In the genomic region with DNA sequence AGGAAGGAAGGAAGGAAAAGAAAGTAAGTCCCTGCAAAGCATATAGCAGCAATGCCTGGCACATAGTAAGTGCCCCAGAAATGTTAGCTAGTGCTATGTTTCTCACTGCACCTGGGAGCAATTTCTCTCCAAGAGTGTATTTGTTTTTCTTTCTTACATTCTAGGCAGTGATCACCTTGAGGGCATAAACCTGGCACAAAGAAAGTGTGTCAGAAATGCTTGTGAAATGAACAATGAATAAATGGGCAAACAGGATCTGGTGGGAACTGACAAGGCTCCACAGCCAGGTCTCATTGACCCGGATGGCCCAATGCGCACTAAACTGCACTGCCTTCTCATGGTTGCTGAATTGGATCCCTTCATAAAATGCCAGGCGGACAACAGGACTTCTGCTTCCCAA, we compare ENCODE assay signal across 18 cellular contexts.
DNase-seq lines count a peak whose midpoint lies in the region; ATAC-seq and TF ChIP-seq lines count a peak whose summit lies in the region.
"Had no signal": no experiment of that assay in that cellular context is flagged by ENCODE, and none has a peak within 500 bp of the region (broad histone marks: within the 10 kb centered on the region; RNA-seq: fewer than 3 reads in every experiment).

No MANE protein-coding gene starts in this region.

- H2BK12ac ChIP-seq in neuronal stem cell (ENCODE audit: low read length), result no peak overlapping the region

- H3K27ac ChIP-seq in mammary epithelial cell (ENCODE audit: insufficient read depth, low read depth, low read length) (no peak overlapping the region), neuronal stem cell (replicated peaks; ENCODE audit: low read length) (no peak overlapping the region), vagina (no peak overlapping the region)
- H3K27ac ChIP-seq: 22Rv1, BLaER1, C4-2B had no signal

- H3K27me3 ChIP-seq in mammary epithelial cell (ENCODE audit: insufficient read depth, low read length) (no peaks in the 10 kb centered on the region), neuronal stem cell (ENCODE audit: control insufficient read depth in 3 of 3, insufficient read depth in 3 of 3, low read depth in 1 of 3, low read length in 3 of 3) (no peaks in the 10 kb centered on the region), vagina (no peaks in the 10 kb centered on the region)
- H3K27me3 ChIP-seq: BLaER1 had no signal

- dilution Hi-C loops in mammary epithelial cell (cut with HindIII; ENCODE audit: low sequenced_read_pairs), result loop anchor here (5.0 kb wide), 1 partner anchor 45 kb away; no protein-coding TSS in a partner anchor

- POLR2A ChIA-PET in MCF 10A (lab: Yijun Ruan, JAX), result interaction anchor here (1.4 kb wide), 1 partner anchor 7 kb away, joined by 3 read pairs; no protein-coding TSS in a partner anchor
- POLR2A ChIA-PET in activated CD4-positive, alpha-beta memory T cell treated with anti-CD3 and anti-CD28 coated beads, Interleukin-2, amount 10 ng/mL, durations not matched to agents 7 days and 5 days (lab: Charles Lee), result no interaction called here

- TF ChIP-seq POLR2A in vagina (IDR thresholded peaks at IDR 0.05), result no peak

- H3K4ac ChIP-seq in neuronal stem cell (ENCODE audit: low read length), result no peak overlapping the region

- H3K79me1 ChIP-seq in neuronal stem cell (ENCODE audit: low read depth, low read length), result no peaks in the 10 kb centered on the region

- peaks cover 64% of the 10 kb centered on the region for H3K27me3 Mint-ChIP-seq in MCF 10A (ENCODE audit: insufficient read depth, unreplicated experiment)
- peaks cover 21% of the 10 kb centered on the region for H3K27me3 Mint-ChIP-seq in endothelial cell (ENCODE audit: unreplicated experiment)
- H3K27me3 Mint-ChIP-seq in activated CD4-positive, alpha-beta memory T cell treated with anti-CD3 and anti-CD28 coated beads, Interleukin-2, amount 10 ng/mL, durations not matched to agents 7 days and 5 days, result no peaks in the 10 kb centered on the region
- H3K27me3 Mint-ChIP-seq: B cell; CD4-positive, CD25-positive, alpha-beta regulatory T cell had no signal

- no peaks in the 10 kb centered on the region for H3K79me2 ChIP-seq in mammary epithelial cell (ENCODE audit: insufficient read depth, low read length)

- intact Hi-C loops in MCF 10A (cut with micrococcal nuclease), result no loop called here
- intact Hi-C loops in mammary epithelial cell (cut with micrococcal nuclease), result no loop called here
- intact Hi-C loops in vagina (cut with DNase I), result no loop called here

- H4K91ac ChIP-seq in neuronal stem cell (ENCODE audit: low read depth, low read length, poor library complexity), result no peak overlapping the region

- H3K4me3 ChIP-seq in mammary epithelial cell (replicated peaks in 1 of 3; ENCODE audit: insufficient read depth in 1 of 3, low read depth in 2 of 3, low read length in 3 of 3) (no peak overlapping the region), neuronal stem cell (ENCODE audit: low read length in 2 of 2) (no peak overlapping the region), vagina (no peak overlapping the region)
- H3K4me3 ChIP-seq: BLaER1, GM23338, HAP-1 had no signal

- BruUV-seq in MCF 10A (replicated peaks; lab: Mats Ljungman, UMichigan) (no TSS peak), mammary epithelial cell (replicated peaks; lab: Mats Ljungman, UMichigan) (no TSS peak)

- H3K4me1 Mint-ChIP-seq in MCF 10A (ENCODE audit: insufficient read depth, unreplicated experiment) (peaks cover 13% of the 10 kb centered on the region), endothelial cell (ENCODE audit: unreplicated experiment) (peaks cover 24% of the 10 kb centered on the region)
- H3K4me1 Mint-ChIP-seq in activated CD4-positive, alpha-beta memory T cell treated with anti-CD3 and anti-CD28 coated beads, Interleukin-2, amount 10 ng/mL, durations not matched to agents 7 days and 5 days, result no peaks in the 10 kb centered on the region
- H3K4me1 Mint-ChIP-seq: B cell; CD4-positive, CD25-positive, alpha-beta regulatory T cell; GM23338 had no signal

- H3K4me3 Mint-ChIP-seq in MCF 10A (ENCODE audit: unreplicated experiment) (no peak overlapping the region), endothelial cell (ENCODE audit: unreplicated experiment) (peak overlapping the region; percentile 68)
- no peak overlapping the region for H3K4me3 Mint-ChIP-seq in activated CD4-positive, alpha-beta memory T cell treated with anti-CD3 and anti-CD28 coated beads, Interleukin-2, amount 10 ng/mL, durations not matched to agents 7 days and 5 days
- H3K4me3 Mint-ChIP-seq: B cell; CD4-positive, CD25-positive, alpha-beta regulatory T cell; CD8-positive, alpha-beta T cell; GM23338; HFFc6 had no signal

- H2BK5ac ChIP-seq in neuronal stem cell (ENCODE audit: low read length), result no peak overlapping the region

- no peak for ATAC-seq in GM21723 (IDR thresholded peaks at IDR 0.05; ENCODE audit: unreplicated experiment)
- ATAC-seq: CD8-positive, alpha-beta T cell had no signal

- no peak overlapping the region for H3K27ac Mint-ChIP-seq in MCF 10A (ENCODE audit: low read depth, unreplicated experiment)
- no peak overlapping the region for H3K27ac Mint-ChIP-seq in endothelial cell (ENCODE audit: unreplicated experiment)
- no peak overlapping the region for H3K27ac Mint-ChIP-seq in activated CD4-positive, alpha-beta memory T cell treated with anti-CD3 and anti-CD28 coated beads, Interleukin-2, amount 10 ng/mL, durations not matched to agents 7 days and 5 days
- H3K27ac Mint-ChIP-seq: B cell; CD4-positive, CD25-positive, alpha-beta regulatory T cell; CD8-positive, alpha-beta T cell; GM23338; HFFc6 had no signal

- CTCF ChIA-PET in MCF 10A (lab: Yijun Ruan, JAX), result interaction anchor here (0.6 kb wide), 1 partner anchor 529 kb away, joined by 3 read pairs; no protein-coding TSS in a partner anchor
- CTCF ChIA-PET in mammary epithelial cell (lab: Charles Lee; ENCODE audit: low non-redundant PET), result no interaction called here
- CTCF ChIA-PET in activated CD4-positive, alpha-beta memory T cell treated with anti-CD3 and anti-CD28 coated beads, Interleukin-2, amount 10 ng/mL, durations not matched to agents 7 days and 5 days (lab: Charles Lee), result no interaction called here

- no peak overlapping the region for H2BK15ac ChIP-seq in neuronal stem cell (ENCODE audit: low read length)

- H3K4me2 ChIP-seq in mammary epithelial cell (ENCODE audit: insufficient read depth, low read depth, low read length) (no peak overlapping the region), neuronal stem cell (ENCODE audit: insufficient read depth, low read length, poor library complexity, severe bottlenecking) (no peak overlapping the region)
- H3K4me2 ChIP-seq: BLaER1, GM23338 had no signal

- no peak overlapping the region for H2BK120ac ChIP-seq in neuronal stem cell (ENCODE audit: low read depth, low read length)

- H3K4me1 ChIP-seq in mammary epithelial cell (ENCODE audit: insufficient read depth, low read length) (no peaks in the 10 kb centered on the region), neuronal stem cell (ENCODE audit: control insufficient read depth in 2 of 2, insufficient read depth in 1 of 2, low read depth in 1 of 2, low read length in 2 of 2) (peaks cover 2 to 5% of the 10 kb centered on the region in 2 donors), vagina (no peaks in the 10 kb centered on the region)
- H3K4me1 ChIP-seq: BLaER1, Caco-2, HAP-1 had no signal

- H3K14ac ChIP-seq in neuronal stem cell (ENCODE audit: low read length), result no peak overlapping the region

- no peak overlapping the region for H3K9ac ChIP-seq in mammary epithelial cell (ENCODE audit: insufficient read depth, low read length)
- H3K9ac ChIP-seq in neuronal stem cell (ENCODE audit: low read depth, low read length, poor library complexity), result no peak overlapping the region
- H3K9ac ChIP-seq: BLaER1 had no signal

- TF ChIP-seq CTCF in MCF 10A (IDR thresholded peaks at IDR 0.05; ENCODE audit: unreplicated experiment) (no peak), mammary epithelial cell (conservative IDR thresholded peaks at IDR 0.05 in 1 of 2, IDR thresholded peaks at IDR 0.05 in 1 of 2; ENCODE audit: extremely low read depth in 1 of 2, insufficient read depth in 1 of 2, low read depth in 1 of 2, low read length in 2 of 2) (no peak), endothelial cell (IDR thresholded peaks at IDR 0.05; ENCODE audit: unreplicated experiment) (no peak), vagina (IDR thresholded peaks at IDR 0.05) (no peak)

- no peak overlapping the region for H2AK5ac ChIP-seq in neuronal stem cell (ENCODE audit: low read depth, low read length)

- H3K36me3 Mint-ChIP-seq in MCF 10A (ENCODE audit: insufficient read depth, unreplicated experiment) (no peaks in the 10 kb centered on the region), endothelial cell (ENCODE audit: low read depth, unreplicated experiment) (peaks cover 70% of the 10 kb centered on the region)
- H3K36me3 Mint-ChIP-seq in activated CD4-positive, alpha-beta memory T cell treated with anti-CD3 and anti-CD28 coated beads, Interleukin-2, amount 10 ng/mL, durations not matched to agents 7 days and 5 days (ENCODE audit: low read depth), result no peaks in the 10 kb centered on the region
- H3K36me3 Mint-ChIP-seq: CD4-positive, CD25-positive, alpha-beta regulatory T cell; CD8-positive, alpha-beta T cell had no signal

- H3K23ac ChIP-seq in neuronal stem cell (ENCODE audit: low read depth, low read length, poor library complexity), result no peak overlapping the region

- no peak overlapping the region for H3K18ac ChIP-seq in neuronal stem cell (ENCODE audit: low read length)

- WGBS in mammary epithelial cell (ENCODE audit: low coverage, missing lambda C conversion rate), result 67% methylated on average over 3 of the region's 3 CpGs
- no CpG with 5 or more reads among the region's 3 CpGs for WGBS in neuronal stem cell (ENCODE audit: extremely low coverage in 2 of 2, insufficient read length in 2 of 2, insufficient replicate concordance in 1 of 2), 2 donors

- H3K36me3 ChIP-seq in mammary epithelial cell (ENCODE audit: insufficient read depth, low read length) (no peaks in the 10 kb centered on the region), neuronal stem cell (replicated peaks in 1 of 2; ENCODE audit: control insufficient read depth in 2 of 2, insufficient read depth in 2 of 2, low read length in 2 of 2) (no peaks in the 10 kb centered on the region), vagina (no peaks in the 10 kb centered on the region)
- H3K36me3 ChIP-seq: BLaER1, HAP-1 had no signal

- peak overlapping the region; percentile 29 for H4K8ac ChIP-seq in neuronal stem cell (ENCODE audit: low read depth, low read length)

- DNase-seq in MCF 10A (ENCODE audit: unreplicated experiment) (peak; percentile 28), mammary epithelial cell (no peak), endothelial cell (ENCODE audit: low spot score) (no peak), neuronal stem cell (ENCODE audit: low spot score) (no peak), vagina (ENCODE audit: extremely low spot score in 2 of 2) (no peak)
- DNase-seq in activated CD4-positive, alpha-beta memory T cell treated with anti-CD3 and anti-CD28 coated beads, Interleukin-2, amount 10 ng/mL, durations not matched to agents 7 days and 5 days, result no peak
- DNase-seq: CD4-positive, CD25-positive, alpha-beta regulatory T cell; CD8-positive, alpha-beta T cell; DMS153; HFFc6 had no signal

- H2AFZ ChIP-seq in mammary epithelial cell (ENCODE audit: low read depth, low read length) (no peak overlapping the region), neuronal stem cell (ENCODE audit: low read length) (no peak overlapping the region)
- H2AFZ ChIP-seq: GM23338 had no signal

- peaks cover 15% of the 10 kb centered on the region for H3K9me3 ChIP-seq in mammary epithelial cell (replicated peaks; ENCODE audit: insufficient read depth, low read length)
- H3K9me3 ChIP-seq in neuronal stem cell (replicated peaks in 1 of 2; ENCODE audit: control insufficient read depth in 2 of 2, insufficient read depth in 1 of 2, low read depth in 1 of 2, low read length in 2 of 2), result no peaks in the 10 kb centered on the region
- H3K9me3 ChIP-seq in vagina, result no peaks in the 10 kb centered on the region
- H3K9me3 ChIP-seq: BLaER1, Caco-2, HAP-1 had no signal

- in situ Hi-C loops in mammary epithelial cell (cut with MboI; ENCODE audit: low sequenced_read_pairs in 2 of 2), result no loop called here

- H3K9me3 Mint-ChIP-seq in MCF 10A (ENCODE audit: unreplicated experiment), result no peaks in the 10 kb centered on the region
- H3K9me3 Mint-ChIP-seq in endothelial cell (ENCODE audit: unreplicated experiment), result no peaks in the 10 kb centered on the region
- peaks cover 2% of the 10 kb centered on the region for H3K9me3 Mint-ChIP-seq in activated CD4-positive, alpha-beta memory T cell treated with anti-CD3 and anti-CD28 coated beads, Interleukin-2, amount 10 ng/mL, durations not matched to agents 7 days and 5 days
- H3K9me3 Mint-ChIP-seq: CD8-positive, alpha-beta T cell; GM23338; HFFc6 had no signal

- no peaks in the 10 kb centered on the region for H4K20me1 ChIP-seq in mammary epithelial cell (ENCODE audit: insufficient read depth, low read length)
- H4K20me1 ChIP-seq: BLaER1 had no signal
